In genomic region chr5:150593996-150594395, GRCh38 we compare ENCODE assay signal across 20 cellular contexts. TPM values are rescaled to one million over a fixed set of nuclear protein-coding genes. Genes with fewer than 3 reads are reported as not detected.
DNase-seq lines count a peak whose midpoint lies in the region; ATAC-seq and TF ChIP-seq lines count a peak whose summit lies in the region.
"Had no signal": no experiment of that assay in that cellular context is flagged by ENCODE, and none has a peak within 500 bp of the region (broad histone marks: within the 10 kb centered on the region; RNA-seq: fewer than 3 reads in every experiment).

No MANE protein-coding gene starts in this region.

- no peak overlapping the region for H3K27ac Mint-ChIP-seq in CD14-positive monocyte
- H3K27ac Mint-ChIP-seq: T-cell had no signal

- TF ChIP-seq CTCF in right atrium auricular region (IDR thresholded peaks at IDR 0.05) (no peak), psoas muscle (IDR thresholded peaks at IDR 0.05) (no peak), CD14-positive monocyte (IDR thresholded peaks at IDR 0.05) (no peak)

- intact Hi-C loops in Right ventricle myocardium superior (cut with DNase I) = no loop called here
- intact Hi-C loops in left ventricle myocardium superior (cut with micrococcal nuclease) = no loop called here
- intact Hi-C loops in psoas muscle (cut with DNase I) = loop anchor here in 1 of 2 donors (5.0 kb wide), 1 partner anchor 53 kb away; no protein-coding TSS in a partner anchor
- intact Hi-C loops in aorta (cut with DNase I) = loop anchor here (2.0 to 5.0 kb wide), 3 partner anchors 25 to 49 kb away; no protein-coding TSS in a partner anchor
- intact Hi-C loops in CD14-positive monocyte (cut with micrococcal nuclease) = no loop called here

- H3K27me3 ChIP-seq in right atrium auricular region = no peaks in the 10 kb centered on the region
- H3K27me3 ChIP-seq in psoas muscle (ENCODE audit: insufficient read depth in 3 of 3, low read length in 2 of 3) = no peaks in the 10 kb centered on the region
- no peaks in the 10 kb centered on the region for H3K27me3 ChIP-seq in aorta (ENCODE audit: control insufficient read depth in 1 of 2, insufficient read depth in 2 of 2, low read length in 1 of 2)
- H3K27me3 ChIP-seq: BE2C, sigmoid colon, testis had no signal

- H3K36me3 Mint-ChIP-seq in CD14-positive monocyte = no peaks in the 10 kb centered on the region
- H3K36me3 Mint-ChIP-seq: T-cell had no signal

- H3K27me3 Mint-ChIP-seq in CD14-positive monocyte (ENCODE audit: low read depth in 3 of 3) = no peaks in the 10 kb centered on the region

- H3K36me3 ChIP-seq in right atrium auricular region = no peaks in the 10 kb centered on the region
- no peaks in the 10 kb centered on the region for H3K36me3 ChIP-seq in psoas muscle (ENCODE audit: insufficient read depth in 1 of 2, low read depth in 1 of 2)
- no peaks in the 10 kb centered on the region for H3K36me3 ChIP-seq in aorta (ENCODE audit: control insufficient read depth in 1 of 2, insufficient read depth in 2 of 2, low read length in 1 of 2)
- H3K36me3 ChIP-seq: BE2C, sigmoid colon had no signal

- no peak overlapping the region for H3K4me3 Mint-ChIP-seq in CD14-positive monocyte
- H3K4me3 Mint-ChIP-seq: activated T-cell treated with anti-CD3 and anti-CD28 coated beads, Interleukin-2, amount 50 U/mL, for 4 hours; T-cell had no signal

- whole genome bisulfite sequencing in psoas muscle, 3 donors = 37 to 44% (median 37%) methylated on average over 7 of the region's 7 CpGs
- WGBS in aorta, 2 donors = 0 to 12% methylated on average over 7 of the region's 7 CpGs

- peaks cover 0 to 89% of the 10 kb centered on the region in 2 donors for H3K4me1 ChIP-seq in right atrium auricular region
- H3K4me1 ChIP-seq in psoas muscle = peaks cover 40% of the 10 kb centered on the region
- peaks cover 3 to 6% of the 10 kb centered on the region in 2 donors for H3K4me1 ChIP-seq in aorta (ENCODE audit: control insufficient read depth in 1 of 2, insufficient read depth in 2 of 2, low read length in 2 of 2)

- ATAC-seq in Right ventricle myocardium superior (ENCODE audit: poor library complexity) = no peak
- no peak for ATAC-seq in left ventricle myocardium superior
- ATAC-seq in psoas muscle = no peak
- no peak for ATAC-seq in aorta (ENCODE audit: low FRiP score)
- ATAC-seq in HG03139 (IDR thresholded peaks at IDR 0.05; ENCODE audit: unreplicated experiment) = no peak
- ATAC-seq: activated T-cell treated with anti-CD3 and anti-CD28 coated beads, Interleukin-2, amount 50 U/mL, for 4 hours; T-cell had no signal

- peaks cover 0 to 2% (median 0%) of the 10 kb centered on the region in 7 donors for H3K9me3 Mint-ChIP-seq in CD14-positive monocyte
- H3K9me3 Mint-ChIP-seq: activated T-cell treated with anti-CD3 and anti-CD28 coated beads, Interleukin-2, amount 50 U/mL, for 4 hours; T-cell had no signal

- H3K27ac ChIP-seq in right atrium auricular region = peak overlapping the region; percentile 62 to 78
- H3K27ac ChIP-seq in psoas muscle = peak overlapping the region; percentile 30
- peak overlapping the region; percentile 81 to 98 for H3K27ac ChIP-seq in aorta (ENCODE audit: low read depth in 1 of 2, low read length in 2 of 2)
- H3K27ac ChIP-seq: GM23248, testis had no signal

- H3K4me3 ChIP-seq in right atrium auricular region (no peak overlapping the region), psoas muscle (no peak overlapping the region), aorta (ENCODE audit: low read length in 2 of 2) (no peak overlapping the region)
- H3K4me3 ChIP-seq: GM23248, sigmoid colon, testis had no signal

- peaks cover 12% of the 10 kb centered on the region for H3K4me1 Mint-ChIP-seq in CD14-positive monocyte
- H3K4me1 Mint-ChIP-seq: T-cell had no signal

- H3K9me3 ChIP-seq in right atrium auricular region = no peaks in the 10 kb centered on the region
- H3K9me3 ChIP-seq in psoas muscle = no peaks in the 10 kb centered on the region
- no peaks in the 10 kb centered on the region for H3K9me3 ChIP-seq in aorta (ENCODE audit: control insufficient read depth, low read length)
- H3K9me3 ChIP-seq: BE2C, sigmoid colon, testis had no signal

- DNase-seq in Right ventricle myocardium superior (peak; percentile 42), left ventricle myocardium superior (no peak), right atrium auricular region (ENCODE audit: low spot score) (no peak), psoas muscle (no peak), aorta (peak; percentile 56 to 75), CD14-positive monocyte (ENCODE audit: low spot score) (no peak)
- no peak for DNase-seq in activated effector memory CD4-positive, alpha-beta T cell treated with anti-CD3 and anti-CD28 coated beads, Interleukin-2, amount 50 U/mL, for 16 hours
- DNase-seq: activated CD4-positive, CD25-positive, alpha-beta regulatory T cell treated with anti-CD3 and anti-CD28 coated beads, Interleukin-2, amount 50 U/mL, for 72 hours; activated naive CD4-positive, alpha-beta T cell treated with Interleukin-2 at 50 U/mL for 16 hours; activated T-cell treated with anti-CD3 and anti-CD28 coated beads, Interleukin-2, amount 50 U/mL, for 4 hours; BE2C; GM23248; Kasumi-1; NCI-H1694 treated with DMSO at 0.1 percent for 48 hours; NCI-H748 treated with DMSO at 0.1 percent for 48 hours; SHP77; sigmoid colon; T-cell; testis had no signal

RNA-seq across cellular contexts. Expression of gene SYNPO, which starts 46.5 kb away (rescaled TPM):
- total RNA-seq in Right ventricle myocardium superior (645 TPM), left ventricle myocardium superior (675 TPM), right atrium auricular region (100 to 1,000 TPM; 369 to 413 TPM), psoas muscle (100 to 1,000 TPM; 447 to 745 (median 673) TPM), aorta (100 to 1,000 TPM; 327 to 478 TPM)
- polyA plus RNA-seq in psoas muscle (100 to 1,000 TPM; 136 to 855 (median 503) TPM), aorta (100 to 1,000 TPM; 228 to 486 TPM), CD14-positive monocyte (not detected)

Comparison
In these comparisons a context has a peak if more than half of its experiments do, and no peak if none do; other contexts are left out.
1. DNase-seq: peak in Right ventricle myocardium superior (single experiment) and aorta (2 of 2); none in left ventricle myocardium superior (single experiment), right atrium auricular region (single experiment), psoas muscle (0 of 2), activated effector memory CD4-positive, alpha-beta T cell treated with anti-CD3 and anti-CD28 coated beads, Interleukin-2, amount 50 U/mL, for 16 hours (single experiment) and CD14-positive monocyte (single experiment).
2. H3K27ac ChIP-seq: peak in every context shown above with its lines; median percentile 90 in aorta; 70 in right atrium auricular region; 30 in psoas muscle.
3. intact Hi-C loops: an anchor here in aorta (2.0 to 5.0 kb wide); none called in Right ventricle myocardium superior, left ventricle myocardium superior and CD14-positive monocyte.